ENCODE assay signal across 7 cellular contexts in genomic region chr12:31073527-31074332, GRCh38. TPM values are rescaled to one million over a fixed set of nuclear protein-coding genes. Genes with fewer than 3 reads are reported as not detected.
DNase-seq lines count a peak whose midpoint lies in the region; ATAC-seq lines count a peak whose summit lies in the region.
"Not testable (repeated sequence)": the region's sequence is repeated elsewhere in the genome, so short reads cannot be mapped to it uniquely, and the experiment has no call there.

Gene DDX11 (plus strand): TSS chr12:31073860. CDS start chr12:31078394, 4,534 bp downstream.

- ATAC-seq in GM18511 (IDR thresholded peaks at IDR 0.05; ENCODE audit: unreplicated experiment), result peak; percentile 96
- peak; percentile 97 for ATAC-seq in HG03025 (IDR thresholded peaks at IDR 0.05; ENCODE audit: low FRiP score, unreplicated experiment)
- ATAC-seq in sciatic nerve, result peak; percentile 99

- intact Hi-C loops in sciatic nerve (cut with DNase I), result not testable (repeated sequence)

- DNase-seq in NCI-H2081 (lab: John Stamatoyannopoulos, UW), result peak; percentile 89 to 94
- peak; percentile 82 for DNase-seq in T-helper 9 cell
- DNase-seq in astrocyte of the hippocampus (ENCODE audit: low read depth, low spot score), result peak; percentile 93
- DNase-seq in hypothalamus (lab: John Stamatoyannopoulos, UW), result peak; percentile 56 to 96 (median 82)
- DNase-seq in sciatic nerve (ENCODE audit: low spot score), result peak; percentile 93

RNA-seq across cellular contexts. Expression of gene DDX11, which starts in this region (rescaled TPM):
- 15.6 TPM for total RNA-seq in sciatic nerve

Comparison
In these comparisons a context has a peak if more than half of its experiments do, and no peak if none do; other contexts are left out.
1. Peak in every context shown above with its lines: DNase-seq and ATAC-seq.